8 cellular contexts compared by ENCODE assay signal in the genomic region with DNA sequence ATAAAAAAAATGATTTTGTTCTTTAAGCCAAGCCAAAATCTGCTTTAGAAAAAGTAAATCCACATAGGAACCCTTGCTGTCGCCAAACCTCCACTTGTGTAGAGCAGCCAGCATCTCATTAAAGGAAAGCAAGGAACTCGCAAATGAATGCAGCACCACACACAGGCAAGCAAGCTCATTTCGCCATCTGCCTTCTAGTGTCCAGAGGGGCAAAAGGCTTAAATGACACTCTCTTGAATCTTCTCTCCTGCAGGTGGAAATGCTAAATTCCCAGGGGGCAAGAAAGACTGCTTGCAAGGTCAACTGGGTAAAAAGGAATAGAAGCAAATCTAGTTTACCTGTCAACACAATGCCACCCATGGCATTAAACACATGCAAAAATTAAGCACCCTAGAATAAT. TPM values are rescaled to one million over a fixed set of nuclear protein-coding genes. Genes with fewer than 3 reads are reported as not detected.
DNase-seq lines count a peak whose midpoint lies in the region; ATAC-seq lines count a peak whose summit lies in the region.

No MANE protein-coding gene starts in this region.

- no peaks in the 10 kb centered on the region for H3K9me3 ChIP-seq in iPS-18a (ENCODE audit: control insufficient read depth, low read depth, low read length)

- ATAC-seq in stimulated activated naive CD8-positive, alpha-beta T cell treated with anti-CD3 and anti-CD28 coated beads, Interleukin-15, Interleukin-2, amounts not matched to agents 100 U/mL and 50 U/mL, for 24 hours, result no peak
- ATAC-seq in T-cell (replicated peaks in 1 of 4) (no peak), GM19023 (IDR thresholded peaks at IDR 0.05; ENCODE audit: unreplicated experiment) (no peak), HG03196 (IDR thresholded peaks at IDR 0.05; ENCODE audit: unreplicated experiment) (no peak), Right ventricle myocardium superior (ENCODE audit: poor library complexity) (no peak)

- H3K4me1 ChIP-seq in iPS-18a (ENCODE audit: control insufficient read depth, low read depth, low read length), result peaks cover 40% of the 10 kb centered on the region

- peak overlapping the region; percentile 44 for H3K4me3 Mint-ChIP-seq in stimulated activated naive CD8-positive, alpha-beta T cell treated with anti-CD3 and anti-CD28 coated beads, Interleukin-15, Interleukin-2, amounts not matched to agents 100 ng/mL and 50 ng/mL, for 24 hours
- peak overlapping the region in 2 of 3 donors; percentile 93 to 98 for H3K4me3 Mint-ChIP-seq in T-cell

- H3K9ac ChIP-seq in iPS-18a (ENCODE audit: low read length), result no peak overlapping the region

- H3K36me3 Mint-ChIP-seq in stimulated activated naive CD8-positive, alpha-beta T cell treated with anti-CD3 and anti-CD28 coated beads, Interleukin-15, Interleukin-2, amounts not matched to agents 100 ng/mL and 50 ng/mL, for 24 hours (ENCODE audit: low read depth), result no peaks in the 10 kb centered on the region
- H3K36me3 Mint-ChIP-seq in T-cell, result no peaks in the 10 kb centered on the region

- no peak for DNase-seq in stimulated activated naive CD8-positive, alpha-beta T cell treated with anti-CD3 and anti-CD28 coated beads, Interleukin-15, Interleukin-2, amounts not matched to agents 100 U/mL and 50 U/mL, for 24 hours
- DNase-seq in HuH-7 (ENCODE audit: low spot score) (peak; percentile 32), T-cell (no peak), Right ventricle myocardium superior (no peak)

- H3K27ac Mint-ChIP-seq in stimulated activated naive CD8-positive, alpha-beta T cell treated with anti-CD3 and anti-CD28 coated beads, Interleukin-15, Interleukin-2, amounts not matched to agents 100 ng/mL and 50 ng/mL, for 24 hours, result no peak overlapping the region
- no peak overlapping the region for H3K27ac Mint-ChIP-seq in T-cell

- peaks cover 58% of the 10 kb centered on the region for H3K27me3 Mint-ChIP-seq in stimulated activated naive CD8-positive, alpha-beta T cell treated with anti-CD3 and anti-CD28 coated beads, Interleukin-15, Interleukin-2, amounts not matched to agents 100 ng/mL and 50 ng/mL, for 24 hours
- H3K27me3 Mint-ChIP-seq in T-cell, result peaks cover 36 to 49% of the 10 kb centered on the region in 2 donors

- intact Hi-C loops in Right ventricle myocardium superior (cut with DNase I), result loop anchor here (10.0 kb wide), 1 partner anchor 101 kb away; no protein-coding TSS in a partner anchor

- no peaks in the 10 kb centered on the region for H3K36me3 ChIP-seq in iPS-18a (ENCODE audit: control insufficient read depth, low read depth, low read length)

- peaks cover 38% of the 10 kb centered on the region for H3K4me1 Mint-ChIP-seq in stimulated activated naive CD8-positive, alpha-beta T cell treated with anti-CD3 and anti-CD28 coated beads, Interleukin-15, Interleukin-2, amounts not matched to agents 100 ng/mL and 50 ng/mL, for 24 hours (ENCODE audit: low read depth)
- H3K4me1 Mint-ChIP-seq in T-cell, result peaks cover 23 to 49% (median 38%) of the 10 kb centered on the region in 3 donors

- CTCF ChIA-PET in T-cell (lab: Charles Lee), result interaction anchor here (0.6 to 1.2 kb wide), 4 partner anchors 16 to 102 kb away, joined by 3 to 4 read pairs (median 4); no protein-coding TSS in a partner anchor

- POLR2A ChIA-PET in T-cell (lab: Charles Lee), result interaction anchor here (0.5 to 1.7 kb wide), 4 partner anchors 11 to 682 kb away, joined by 3 to 4 read pairs (median 3); no protein-coding TSS in a partner anchor

- peak overlapping the region; percentile 88 for H3K4me3 ChIP-seq in iPS-18a (ENCODE audit: low read length)

- H3K9me3 Mint-ChIP-seq in stimulated activated naive CD8-positive, alpha-beta T cell treated with anti-CD3 and anti-CD28 coated beads, Interleukin-15, Interleukin-2, amounts not matched to agents 100 ng/mL and 50 ng/mL, for 24 hours, result no peaks in the 10 kb centered on the region
- H3K9me3 Mint-ChIP-seq in T-cell, result no peaks in the 10 kb centered on the region

- no peak overlapping the region for H3K27ac ChIP-seq in iPS-18a (ENCODE audit: low read length)

- peaks cover 13% of the 10 kb centered on the region for H3K27me3 ChIP-seq in iPS-18a (ENCODE audit: control insufficient read depth, insufficient read depth, low read length)

RNA-seq across cellular contexts. Expression of a gene that starts 2.4 kb away (rescaled TPM):
- 1 to 10 TPM; 4.1 to 7.6 (median 5.5) TPM for total RNA-seq in T-cell
- 1.7 TPM for total RNA-seq in Right ventricle myocardium superior
